In genomic region chr1:169586067-169586394, GRCh38 we compare ENCODE assay signal across 9 cellular contexts. TPM values are rescaled to one million over a fixed set of nuclear protein-coding genes. Genes with fewer than 3 reads are reported as not detected.
A peak's percentile ranks its signal among the peaks of the same experiment; 100 is the strongest.
DNase-seq lines count a peak whose midpoint lies in the region; ATAC-seq, FAIRE-seq and TF ChIP-seq lines count a peak whose summit lies in the region.
"Had no signal": no experiment of that assay in that cellular context is flagged by ENCODE, and none has a peak within 500 bp of the region (broad histone marks: within the 10 kb centered on the region; RNA-seq: fewer than 3 reads in every experiment).

No MANE protein-coding gene starts in this region.

- CTCF ChIA-PET in activated CD4-positive, alpha-beta T cell treated with anti-CD3 and anti-CD28 coated beads, Interleukin-2, amount 10 ng/mL, durations not matched to agents 7 days and 5 days (lab: Charles Lee) = interaction anchor here (0.6 to 2.3 kb wide), 18 partner anchors 9 to 1238 kb away, joined by 3 to 24 read pairs (median 4); partner anchors contain the start of gene SCYL3
- CTCF ChIA-PET in H1 (lab: Charles Lee; ENCODE audit: partially characterized antibody) = interaction anchor here (0.6 to 2.3 kb wide), 26 partner anchors 10 to 373 kb away, joined by 3 to 13 read pairs (median 4); partner anchors contain the start of gene SELP

- peak overlapping the region; percentile 65 for H3K4ac ChIP-seq in H1 (replicated peaks; ENCODE audit: insufficient read length, low read depth, low read length)

- H3K9me3 Mint-ChIP-seq in activated CD4-positive, alpha-beta T cell treated with anti-CD3 and anti-CD28 coated beads, Interleukin-2, amount 10 ng/mL, durations not matched to agents 7 days and 5 days = no peaks in the 10 kb centered on the region
- H3K9me3 Mint-ChIP-seq in stimulated activated effector memory CD8-positive, alpha-beta T cell treated with anti-CD3 and anti-CD28 coated beads, Interleukin-12 subunit alpha, Interleukin-12 subunit beta, amount 100 ng/mL, for 72 hours = no peaks in the 10 kb centered on the region

- H3K27ac ChIP-seq in HUES64 (ENCODE audit: low read depth, low read length) (no peak overlapping the region), H1 (ENCODE audit: low read depth, low read length) (no peak overlapping the region)

- 0 out of 2 replicates have a peak overlapping the region, but pooled peaks have one; percentile 41 for H2BK5ac ChIP-seq in H1 (ENCODE audit: low read depth, low read length)

- no peak overlapping the region for H3K23ac ChIP-seq in H1 (ENCODE audit: insufficient read length)

- H3K27me3 ChIP-seq in HUES64 (ENCODE audit: insufficient read depth, low read length) (peaks cover 10% of the 10 kb centered on the region; the same call in 1 of the 2 replicates), H1 (replicated peaks in 1 of 4; ENCODE audit: control insufficient read depth in 3 of 4, extremely low read depth in 1 of 4, insufficient read depth in 3 of 4, low read length in 3 of 4) (no peaks in the 10 kb centered on the region; a peak in 1 of 7 replicates)

- H3K56ac ChIP-seq in H1 (replicated peaks; ENCODE audit: insufficient read length, low read depth, low read length) = no peak overlapping the region

- H3K79me1 ChIP-seq in H1 (ENCODE audit: low read depth, low read length) = no peaks in the 10 kb centered on the region

- no peak overlapping the region for H3K14ac ChIP-seq in H1 (ENCODE audit: insufficient read length)

- no peaks in the 10 kb centered on the region for H3K27me3 Mint-ChIP-seq in activated CD4-positive, alpha-beta T cell treated with anti-CD3 and anti-CD28 coated beads, Interleukin-2, amount 10 ng/mL, durations not matched to agents 7 days and 5 days

- no peaks in the 10 kb centered on the region for H3K4me1 ChIP-seq in HUES64 (ENCODE audit: insufficient read depth, low read length)
- peaks cover 0 to 2% (median under 1%) of the 10 kb centered on the region in 4 experiments; a peak in 3 of 7 replicates for H3K4me1 ChIP-seq in H1 (replicated peaks in 1 of 4; ENCODE audit: control insufficient read depth in 3 of 4, insufficient read depth in 4 of 4, low read length in 3 of 4)

- FAIRE-seq in H1 (lab: Jason Lieb, UNC) = no peak

- no peaks in the 10 kb centered on the region for H4K20me1 ChIP-seq in H1 (replicated peaks in 1 of 2; ENCODE audit: control insufficient read depth in 1 of 2, insufficient read depth in 2 of 2, low read length in 2 of 2)

- H3K4me3 ChIP-seq in HUES64 (ENCODE audit: low read length) (peak overlapping the region; percentile 27; the same call in 1 of the 2 replicates), H1 (ENCODE audit: extremely low read depth in 1 of 4, insufficient read depth in 2 of 4, low read depth in 3 of 4, low read length in 4 of 4) (peak overlapping the region in 1 of 4 experiments; percentile 42; a peak in 3 of 8 replicates)

- peak overlapping the region; percentile 89 for H3K4me3 Mint-ChIP-seq in activated CD4-positive, alpha-beta T cell treated with anti-CD3 and anti-CD28 coated beads, Interleukin-2, amount 10 ng/mL, durations not matched to agents 7 days and 5 days
- peak overlapping the region; percentile 84 for H3K4me3 Mint-ChIP-seq in stimulated activated effector memory CD8-positive, alpha-beta T cell treated with anti-CD3 and anti-CD28 coated beads, Interleukin-12 subunit alpha, Interleukin-12 subunit beta, amount 100 ng/mL, for 72 hours

- H3K4me2 ChIP-seq in H1 (ENCODE audit: insufficient read depth in 1 of 2, low read depth in 2 of 2, low read length in 2 of 2) = peak overlapping the region; percentile 26 to 68

- TF ChIP-seq EP300 in H1 (IDR thresholded peaks at IDR 0.05; ENCODE audit: borderline replicate concordance in 1 of 2, low read depth in 2 of 2, low read length in 2 of 2) = no peak

- 0 out of 2 replicates have a peak overlapping the region, but pooled peaks have one; percentile 63 for H2BK15ac ChIP-seq in H1 (ENCODE audit: low read length)

- no peaks in the 10 kb centered on the region for H3K36me3 ChIP-seq in HUES64 (ENCODE audit: insufficient read depth, low read length)
- no peaks in the 10 kb centered on the region for H3K36me3 ChIP-seq in H1 (ENCODE audit: control insufficient read depth in 2 of 4, insufficient read depth in 4 of 4, low read length in 3 of 4)

- WGBS in HUES64 = 37% methylated on average over 5 of the region's 5 CpGs
- 40% methylated on average over 5 of the region's 5 CpGs; no CpG with 5 or more reads in 1 of the 2 experiments for WGBS in H1 (ENCODE audit: extremely low coverage in 1 of 2, insufficient coverage in 1 of 2, insufficient read length in 1 of 2, insufficient replicate concordance in 2 of 2, low coverage in 1 of 2, low lambda C conversion rate in 2 of 2, missing lambda C conversion rate in 1 of 2), 2 experiments

- TF ChIP-seq CTCF in H1 (IDR thresholded peaks at IDR 0.05; ENCODE audit: control extremely low read depth in 1 of 3, insufficient read depth in 1 of 3, low read depth in 1 of 3, low read length in 3 of 3) = no peak

- H3K18ac ChIP-seq in H1 (ENCODE audit: extremely low read depth, low read length) = peak overlapping the region; percentile 91

- H3K9me3 ChIP-seq in HUES64 (ENCODE audit: insufficient read depth, low read depth, low read length) (no peaks in the 10 kb centered on the region), H1 (ENCODE audit: insufficient read depth in 2 of 2, low read depth in 1 of 2, low read length in 1 of 2) (no peaks in the 10 kb centered on the region)

- DNase-seq in activated CD4-positive, alpha-beta T cell treated with anti-CD3 and anti-CD28 coated beads, Interleukin-2, amount 10 ng/mL, durations not matched to agents 7 days and 5 days = no peak
- DNase-seq in activated CD4-positive, alpha-beta T cell treated with anti-CD3 and anti-CD28 coated beads for 4 hours = no peak
- no peak for DNase-seq in H1 (ENCODE audit: low read depth in 1 of 2, low spot score in 2 of 2)
- DNase-seq in stimulated activated effector memory CD8-positive, alpha-beta T cell treated with anti-CD3 and anti-CD28 coated beads, Interleukin-12 subunit alpha, Interleukin-12 subunit beta, amount 100 ng/mL, for 72 hours (ENCODE audit: low spot score in 2 of 2) = no peak
- DNase-seq in HT-29 (ENCODE audit: low spot score) = no peak
- no peak for DNase-seq in mucosa of gallbladder (ENCODE audit: low spot score)

- peak overlapping the region; percentile 92 for H3K27ac Mint-ChIP-seq in activated CD4-positive, alpha-beta T cell treated with anti-CD3 and anti-CD28 coated beads, Interleukin-2, amount 10 ng/mL, durations not matched to agents 7 days and 5 days
- H3K27ac Mint-ChIP-seq in stimulated activated effector memory CD8-positive, alpha-beta T cell treated with anti-CD3 and anti-CD28 coated beads, Interleukin-12 subunit alpha, Interleukin-12 subunit beta, amount 100 ng/mL, for 72 hours = peak overlapping the region; percentile 81

- no peaks in the 10 kb centered on the region for H3K36me3 Mint-ChIP-seq in activated CD4-positive, alpha-beta T cell treated with anti-CD3 and anti-CD28 coated beads, Interleukin-2, amount 10 ng/mL, durations not matched to agents 7 days and 5 days (ENCODE audit: low read depth)
- H3K36me3 Mint-ChIP-seq in stimulated activated effector memory CD8-positive, alpha-beta T cell treated with anti-CD3 and anti-CD28 coated beads, Interleukin-12 subunit alpha, Interleukin-12 subunit beta, amount 100 ng/mL, for 72 hours = no peaks in the 10 kb centered on the region

- H4K91ac ChIP-seq in H1 (replicated peaks; ENCODE audit: insufficient read length, low read length) = no peak overlapping the region

- peak; percentile 47 for ATAC-seq in stimulated activated effector memory CD8-positive, alpha-beta T cell treated with anti-CD3 and anti-CD28 coated beads, Interleukin-12 subunit alpha, Interleukin-12 subunit beta, amount 100 ng/mL, for 72 hours
- no peak for ATAC-seq in GM21515 (IDR thresholded peaks at IDR 0.05; ENCODE audit: unreplicated experiment)

- no peak overlapping the region for H2BK120ac ChIP-seq in H1 (replicated peaks; ENCODE audit: low read depth, low read length)

- no peaks in the 10 kb centered on the region for H3K79me2 ChIP-seq in H1 (ENCODE audit: control insufficient read depth in 1 of 2, insufficient read depth in 2 of 2, low read length in 2 of 2)

- POLR2A ChIA-PET in activated CD4-positive, alpha-beta T cell treated with anti-CD3 and anti-CD28 coated beads, Interleukin-2, amount 10 ng/mL, durations not matched to agents 7 days and 5 days (lab: Charles Lee) = interaction anchor here (0.5 to 1.5 kb wide), 2 partner anchors 100 to 108 kb away, joined by 3 to 5 read pairs; no protein-coding TSS in a partner anchor
- POLR2A ChIA-PET in H1 (lab: Charles Lee; ENCODE audit: partially characterized antibody) = interaction anchor here (2.3 kb wide), 1 partner anchor 10 kb away, joined by 6 read pairs; no protein-coding TSS in a partner anchor

- H3K9ac ChIP-seq in HUES64 (ENCODE audit: low read depth, low read length) (no peak overlapping the region), H1 (replicated peaks in 1 of 4; ENCODE audit: extremely low read depth in 1 of 4, low read depth in 3 of 4, low read length in 3 of 4) (no peak overlapping the region; a peak in 1 of 7 replicates)

- H2AFZ ChIP-seq in H1 (ENCODE audit: low read length) = peak overlapping the region; percentile 83; the same call in 1 of the 2 replicates

- H3K4me1 Mint-ChIP-seq in activated CD4-positive, alpha-beta T cell treated with anti-CD3 and anti-CD28 coated beads, Interleukin-2, amount 10 ng/mL, durations not matched to agents 7 days and 5 days = peaks cover 70% of the 10 kb centered on the region
- H3K4me1 Mint-ChIP-seq in stimulated activated effector memory CD8-positive, alpha-beta T cell treated with anti-CD3 and anti-CD28 coated beads, Interleukin-12 subunit alpha, Interleukin-12 subunit beta, amount 100 ng/mL, for 72 hours = peaks cover 28% of the 10 kb centered on the region

- H4K5ac ChIP-seq in H1 (ENCODE audit: insufficient read length, low read depth, low read length) = no peak overlapping the region

- no peak for TF ChIP-seq RAD21 in H1 (IDR thresholded peaks at IDR 0.05 in 1 of 2, conservative IDR thresholded peaks at IDR 0.05 in 1 of 2; ENCODE audit: low read depth in 2 of 2, low read length in 2 of 2)

- H2AK5ac ChIP-seq in H1 (ENCODE audit: low read depth, low read length) = no peak overlapping the region

- no peak overlapping the region for H2BK12ac ChIP-seq in H1 (ENCODE audit: low read depth, low read length)

- no peaks in the 10 kb centered on the region for H3K23me2 ChIP-seq in H1 (ENCODE audit: low read depth, low read length)

- H2BK20ac ChIP-seq in H1 (ENCODE audit: low read length) = 0 out of 2 replicates have a peak overlapping the region, but pooled peaks have one; percentile 73

- no peak for TF ChIP-seq POLR2A in H1 (IDR thresholded peaks at IDR 0.05; ENCODE audit: control extremely low read depth in 1 of 2, low read depth in 2 of 2, low read length in 2 of 2)

- peak overlapping the region; percentile 60; the same call in 1 of the 2 replicates for H4K8ac ChIP-seq in H1 (ENCODE audit: extremely low read depth, insufficient read depth, low read length)

RNA-seq across cellular contexts. Expression of gene F5, which starts 0.2 kb away (rescaled TPM):
- total RNA-seq in activated CD4-positive, alpha-beta T cell treated with anti-CD3 and anti-CD28 coated beads, Interleukin-2, amount 10 ng/mL, durations not matched to agents 7 days and 5 days = 10 to 100 TPM; 12.2 to 15.7 TPM
- 0.05 TPM for polyA plus RNA-seq in HUES64 (2013, experiment 1 of 2)
- polyA plus RNA-seq in HUES64 (2013, experiment 2 of 2) = 0.06 TPM
- total RNA-seq in H1 (2021; fragmentation: NEBNext Ultra II Directional; extraction: Animal tissue kit (Norgen Biotek cat#: 25700)) = 0.04 TPM in 1 of 2 replicates, not detected in the other
- polyA plus RNA-seq in H1 (2011; rRNA removed) = 0.02 and 0.06 TPM in 2 replicates
- polyA plus RNA-seq in H1 (2011; cell fraction: cytosol; rRNA removed) = 0.01 TPM
- polyA plus RNA-seq in H1 (2011; cell fraction: nucleus; rRNA removed) = 0.10 TPM
- 0.03 to 0.07 TPM (median 0.05 TPM) in 4 replicates for polyA plus RNA-seq in H1 (2012, experiment 1 of 2)
- polyA plus RNA-seq in H1 (2012, experiment 2 of 2) = not detected
- polyA plus RNA-seq in H1 (2013, experiment 1 of 2) = 0.24 TPM
- 0.11 TPM for polyA plus RNA-seq in H1 (2013, experiment 2 of 2)
- polyA minus RNA-seq in H1 (2011; rRNA and poly(A)+ RNA removed) = 0.03 and 0.05 TPM in 2 replicates
- polyA minus RNA-seq in H1 (2011; cell fraction: cytosol; rRNA and poly(A)+ RNA removed) = not detected
- 0.20 TPM for polyA minus RNA-seq in H1 (2011; cell fraction: nucleus; rRNA and poly(A)+ RNA removed)
- 8.1 and 9.2 TPM in 2 replicates for total RNA-seq in HT-29 (2014; rRNA removed; shearing (Covaris generic))
- 154 TPM for total RNA-seq in mucosa of gallbladder
- total RNA-seq: glomerular endothelial cell had no signal

RNA-seq across cellular contexts. Expression of gene SELP, which starts 43.9 kb away (rescaled TPM):
- total RNA-seq in activated CD4-positive, alpha-beta T cell treated with anti-CD3 and anti-CD28 coated beads, Interleukin-2, amount 10 ng/mL, durations not matched to agents 7 days and 5 days = under 1 TPM; 0.45 to 0.48 TPM
- polyA plus RNA-seq in HUES64 (2013, experiment 1 of 2) = not detected
- not detected for polyA plus RNA-seq in HUES64 (2013, experiment 2 of 2)
- not detected in 2 replicates for total RNA-seq in H1 (2021; fragmentation: NEBNext Ultra II Directional; extraction: Animal tissue kit (Norgen Biotek cat#: 25700))
- polyA plus RNA-seq in H1 (2011; rRNA removed) = not detected in 2 replicates
- not detected for polyA plus RNA-seq in H1 (2011; cell fraction: cytosol; rRNA removed)
- not detected for polyA plus RNA-seq in H1 (2011; cell fraction: nucleus; rRNA removed)
- polyA plus RNA-seq in H1 (2012, experiment 1 of 2) = not detected in 4 replicates
- not detected for polyA plus RNA-seq in H1 (2012, experiment 2 of 2)
- not detected for polyA plus RNA-seq in H1 (2013, experiment 1 of 2)
- not detected for polyA plus RNA-seq in H1 (2013, experiment 2 of 2)
- not detected in 2 replicates for polyA minus RNA-seq in H1 (2011; rRNA and poly(A)+ RNA removed)
- polyA minus RNA-seq in H1 (2011; cell fraction: cytosol; rRNA and poly(A)+ RNA removed) = not detected
- not detected for polyA minus RNA-seq in H1 (2011; cell fraction: nucleus; rRNA and poly(A)+ RNA removed)
- total RNA-seq in HT-29 (2014; rRNA removed; shearing (Covaris generic)) = not detected in 2 replicates
- total RNA-seq in mucosa of gallbladder = 12.6 TPM
